ENCODE assay signal across 8 cellular contexts in genomic region chr10:95467162-95467599, GRCh38.
DNase-seq lines count a peak whose midpoint lies in the region; ATAC-seq and TF ChIP-seq lines count a peak whose summit lies in the region.

No MANE protein-coding gene starts in this region.

- POLR2A ChIA-PET in PC-9 (lab: Charles Lee; ENCODE audit: unreplicated experiment), result no interaction called here

- CTCF ChIA-PET in PC-9 (lab: Charles Lee), result no interaction called here

- H3K9me2 ChIP-seq in PC-9 (ENCODE audit: insufficient read depth), result no peaks in the 10 kb centered on the region

- H3K27me3 ChIP-seq in PC-9 (ENCODE audit: insufficient read depth, low read depth) (no peaks in the 10 kb centered on the region), osteoblast (ENCODE audit: insufficient read depth, low read length) (no peaks in the 10 kb centered on the region)

- intact Hi-C loops in posterior vena cava (cut with DNase I), result no loop called here
- intact Hi-C loops in PC-9 (cut with micrococcal nuclease; ENCODE audit: unreplicated experiment), result no loop called here

- no peaks in the 10 kb centered on the region for H3F3A ChIP-seq in PC-9 (ENCODE audit: insufficient read depth, low read depth)

- H4K20me1 ChIP-seq in PC-9 (ENCODE audit: insufficient read depth) (no peaks in the 10 kb centered on the region), osteoblast (ENCODE audit: insufficient read depth, low read length) (no peaks in the 10 kb centered on the region)

- H2AFZ ChIP-seq in PC-9 (no peak overlapping the region), osteoblast (ENCODE audit: low read length) (no peak overlapping the region)

- peak; percentile 40 for DNase-seq in H4 (ENCODE audit: low spot score)
- DNase-seq in SKM-1 (lab: John Stamatoyannopoulos, UW; ENCODE audit: unreplicated experiment), result peak; percentile 74
- DNase-seq in foreskin melanocyte, result peak; percentile 64
- peak; percentile 88 for DNase-seq in posterior vena cava (ENCODE audit: low spot score)
- DNase-seq in PC-9, result no peak
- no peak for DNase-seq in osteoblast (ENCODE audit: insufficient read length, low spot score, missing footprints)

- H3K9me3 ChIP-seq in PC-9 (ENCODE audit: insufficient read depth, low read depth) (no peaks in the 10 kb centered on the region), osteoblast (ENCODE audit: low read depth, low read length) (no peaks in the 10 kb centered on the region)

- H3K27ac ChIP-seq in PC-9 (no peak overlapping the region), osteoblast (ENCODE audit: low read depth, low read length) (no peak overlapping the region)

- TF ChIP-seq CTCF in PC-9 (conservative IDR thresholded peaks at IDR 0.05) (no peak), osteoblast (IDR thresholded peaks at IDR 0.05; ENCODE audit: extremely low read depth, low read depth, low read length) (no peak)

- H3K79me2 ChIP-seq in PC-9 (ENCODE audit: low read depth) (no peaks in the 10 kb centered on the region), osteoblast (ENCODE audit: insufficient read depth, low read length) (no peaks in the 10 kb centered on the region)

- no peak overlapping the region for H3K4me2 ChIP-seq in PC-9
- no peak overlapping the region for H3K4me2 ChIP-seq in osteoblast (ENCODE audit: insufficient read depth, low read length)

- H3K4me1 ChIP-seq in PC-9 (replicated peaks; ENCODE audit: insufficient read depth) (no peaks in the 10 kb centered on the region), osteoblast (ENCODE audit: insufficient read depth, low read length) (no peaks in the 10 kb centered on the region)

- H3K36me3 ChIP-seq in PC-9 (ENCODE audit: low read depth) (no peaks in the 10 kb centered on the region), osteoblast (ENCODE audit: insufficient read depth, low read length) (no peaks in the 10 kb centered on the region)

- H3K4me3 ChIP-seq in PC-9 (no peak overlapping the region), osteoblast (ENCODE audit: insufficient read depth, low read length) (no peak overlapping the region)

- ATAC-seq in GM18867 (IDR thresholded peaks at IDR 0.05; ENCODE audit: unreplicated experiment) (no peak), GM21576 (IDR thresholded peaks at IDR 0.05; ENCODE audit: unreplicated experiment) (no peak)

- BruUV-seq in PC-9 (replicated peaks; lab: Mats Ljungman, UMichigan), result no TSS peak

Comparison
In these comparisons a context has a peak if more than half of its experiments do, and no peak if none do; other contexts are left out.
1. DNase-seq: peak in H4 (single experiment), SKM-1 (single experiment), foreskin melanocyte (single experiment) and posterior vena cava (single experiment); none in PC-9 (0 of 2) and osteoblast (single experiment).